In the genomic region with DNA sequence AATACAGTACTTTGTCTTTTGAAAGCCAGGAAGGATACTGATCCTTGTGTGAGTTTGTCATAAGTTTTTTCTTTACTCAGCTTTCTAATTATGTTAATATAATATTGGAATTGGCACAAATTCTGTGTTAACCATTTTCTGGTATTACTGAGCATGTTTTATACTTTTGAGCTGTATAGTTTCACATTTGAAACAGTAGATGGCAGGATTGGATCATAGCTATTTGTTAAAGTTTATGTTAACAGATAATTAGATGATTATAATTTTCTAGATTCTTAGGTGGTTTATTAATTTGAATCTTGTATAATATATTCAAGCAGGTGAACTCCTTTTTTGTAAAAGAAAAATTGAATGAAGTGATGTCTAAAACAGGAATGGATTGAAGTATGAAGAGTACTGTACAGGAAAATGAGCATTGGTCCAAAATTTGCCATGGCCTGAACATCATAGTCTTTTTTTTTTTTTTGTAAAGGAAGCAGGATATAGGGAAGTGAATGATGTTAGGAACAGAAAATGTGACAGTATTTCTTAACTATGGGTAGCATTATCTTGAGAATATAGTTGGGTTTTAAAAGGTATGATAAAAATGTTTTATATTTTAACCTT, we compare ENCODE assay signal across 11 cellular contexts.
DNase-seq lines count a peak whose midpoint lies in the region; ATAC-seq and TF ChIP-seq lines count a peak whose summit lies in the region.
"Had no signal": no experiment of that assay in that cellular context is flagged by ENCODE, and none has a peak within 500 bp of the region (broad histone marks: within the 10 kb centered on the region; RNA-seq: fewer than 3 reads in every experiment).

No MANE protein-coding gene starts in this region.

- ATAC-seq in HG03432 (IDR thresholded peaks at IDR 0.05; ENCODE audit: unreplicated experiment): no peak
- ATAC-seq in activated naive CD4-positive, alpha-beta T cell treated with anti-CD3 and anti-CD28 coated beads, Interleukin-2, amount 50 U/mL, for 72 hours: no peak
- ATAC-seq: esophagus mucosa had no signal

- H3K27me3 ChIP-seq in mammary epithelial cell (ENCODE audit: insufficient read depth, low read length) (peaks cover 4% of the 10 kb centered on the region), neural cell (ENCODE audit: insufficient read depth, low read depth, low read length) (no peaks in the 10 kb centered on the region)

- TF ChIP-seq RAD21 in neural cell (conservative IDR thresholded peaks at IDR 0.05): peak; percentile 63

- dilution Hi-C loops in mammary epithelial cell (cut with HindIII; ENCODE audit: low sequenced_read_pairs): no loop called here

- H3K36me3 ChIP-seq in mammary epithelial cell (ENCODE audit: insufficient read depth, low read length): no peaks in the 10 kb centered on the region
- no peaks in the 10 kb centered on the region for H3K36me3 ChIP-seq in neural cell (ENCODE audit: insufficient read depth, low read length)

- H2AFZ ChIP-seq in mammary epithelial cell (ENCODE audit: low read depth, low read length) (no peak overlapping the region), neural cell (ENCODE audit: low read depth, low read length) (no peak overlapping the region)

- in situ Hi-C loops in mammary epithelial cell (cut with MboI; ENCODE audit: low sequenced_read_pairs in 2 of 2): loop anchor here (5.0 kb wide), 1 partner anchor 117 kb away; no protein-coding TSS in a partner anchor

- CTCF ChIA-PET in mammary epithelial cell (lab: Charles Lee; ENCODE audit: low non-redundant PET): interaction anchor here (0.6 to 1.5 kb wide), 2 partner anchors 101 to 118 kb away, joined by 3 to 49 read pairs; no protein-coding TSS in a partner anchor

- H3K9me3 Mint-ChIP-seq in activated naive CD4-positive, alpha-beta T cell treated with anti-CD3 and anti-CD28 coated beads, Interleukin-2, amount 50 U/mL, for 72 hours: no peaks in the 10 kb centered on the region
- H3K9me3 Mint-ChIP-seq: T-helper 1 cell treated with Interleukin-12 subunit alpha and Interleukin-12 subunit beta and Interleukin-4 antibody, amounts not matched to agents 30 μg/mL and 1 μg/mL, for 36 hours had no signal

- H3K4me2 ChIP-seq in mammary epithelial cell (ENCODE audit: insufficient read depth, low read depth, low read length) (no peak overlapping the region), neural cell (ENCODE audit: low read length) (no peak overlapping the region)

- no peaks in the 10 kb centered on the region for H3K9me2 ChIP-seq in neural cell (ENCODE audit: insufficient read depth, low read length)

- DNase-seq in DMS 273 (lab: John Stamatoyannopoulos, UW; ENCODE audit: unreplicated experiment): peak; percentile 4
- DNase-seq in DMS 273 treated with DMSO at 0.1 percent for 48 hours (lab: John Stamatoyannopoulos, UW): no peak
- DNase-seq in LNCaP clone FGC (ENCODE audit: low read depth): no peak
- no peak for DNase-seq in mammary epithelial cell
- DNase-seq in stimulated activated CD4-positive, alpha-beta T cell treated with anti-CD3 and anti-CD28 coated beads, Interleukin-12 subunit alpha, Interleukin-12 subunit beta, amount 100 ng/mL, for 4 hours: no peak
- no peak for DNase-seq in activated naive CD4-positive, alpha-beta T cell treated with anti-CD3 and anti-CD28 coated beads, Interleukin-2, amount 50 U/mL, for 72 hours (ENCODE audit: low spot score in 2 of 2)
- DNase-seq: 8988T had no signal

- no peaks in the 10 kb centered on the region for H3F3A ChIP-seq in neural cell (ENCODE audit: insufficient read depth, low read length, poor library complexity, severe bottlenecking)

- H3K9ac ChIP-seq in mammary epithelial cell (ENCODE audit: insufficient read depth, low read length) (no peak overlapping the region), neural cell (ENCODE audit: low read length) (no peak overlapping the region)

- H3K9me3 ChIP-seq in mammary epithelial cell (replicated peaks; ENCODE audit: insufficient read depth, low read length) (no peaks in the 10 kb centered on the region), neural cell (ENCODE audit: low read length) (no peaks in the 10 kb centered on the region)

- H3K4me3 ChIP-seq in LNCaP clone FGC (ENCODE audit: low read depth, low read length) (no peak overlapping the region), mammary epithelial cell (replicated peaks in 1 of 3; ENCODE audit: insufficient read depth in 1 of 3, low read depth in 2 of 3, low read length in 3 of 3) (no peak overlapping the region), neural cell (ENCODE audit: low read length) (no peak overlapping the region)

- peaks cover 0 to 9% of the 10 kb centered on the region in 2 donors for H3K36me3 Mint-ChIP-seq in activated naive CD4-positive, alpha-beta T cell treated with anti-CD3 and anti-CD28 coated beads, Interleukin-2, amount 50 U/mL, for 72 hours

- H4K20me1 ChIP-seq in mammary epithelial cell (ENCODE audit: insufficient read depth, low read length): no peaks in the 10 kb centered on the region
- H4K20me1 ChIP-seq in neural cell (ENCODE audit: insufficient read depth): no peaks in the 10 kb centered on the region

- no peak for TF ChIP-seq EP300 in neural cell (conservative IDR thresholded peaks at IDR 0.05; ENCODE audit: poor library complexity, severe bottlenecking)

- H3K27ac ChIP-seq in mammary epithelial cell (ENCODE audit: insufficient read depth, low read depth, low read length) (no peak overlapping the region), neural cell (ENCODE audit: low read length) (no peak overlapping the region)

- H3K27ac Mint-ChIP-seq in activated naive CD4-positive, alpha-beta T cell treated with anti-CD3 and anti-CD28 coated beads, Interleukin-2, amount 50 U/mL, for 72 hours: no peak overlapping the region
- H3K27ac Mint-ChIP-seq: T-helper 1 cell treated with Interleukin-12 subunit alpha and Interleukin-12 subunit beta and Interleukin-4 antibody, amounts not matched to agents 30 μg/mL and 1 μg/mL, for 36 hours had no signal

- H3K4me1 ChIP-seq in mammary epithelial cell (ENCODE audit: insufficient read depth, low read length): no peaks in the 10 kb centered on the region

- intact Hi-C loops in mammary epithelial cell (cut with micrococcal nuclease): loop anchor here (1.0 to 5.0 kb wide), 4 partner anchors 117 to 417 kb away; no protein-coding TSS in a partner anchor

- peak; percentile 57 for TF ChIP-seq CTCF in LNCaP clone FGC (IDR thresholded peaks at IDR 0.05; ENCODE audit: control insufficient read depth, extremely low read depth, insufficient read depth)
- TF ChIP-seq CTCF in mammary epithelial cell (conservative IDR thresholded peaks at IDR 0.05 in 1 of 2, IDR thresholded peaks at IDR 0.05 in 1 of 2; ENCODE audit: extremely low read depth in 1 of 2, insufficient read depth in 1 of 2, low read depth in 1 of 2, low read length in 2 of 2): peak; percentile 35 to 63
- peak; percentile 58 for TF ChIP-seq CTCF in neural cell (IDR thresholded peaks at IDR 0.05; ENCODE audit: poor library complexity, severe bottlenecking)

- BruUV-seq in mammary epithelial cell (replicated peaks; lab: Mats Ljungman, UMichigan): no TSS peak

- no peaks in the 10 kb centered on the region for H3K79me2 ChIP-seq in mammary epithelial cell (ENCODE audit: insufficient read depth, low read length)
- H3K79me2 ChIP-seq in neural cell (replicated peaks; ENCODE audit: insufficient read depth, low read length): no peaks in the 10 kb centered on the region

TF ChIP-seq in neural cell, 6 proteins besides CTCF, POLR2A, EP300 and RAD21:
- TF ChIP-seq EZH2 (IDR thresholded peaks at IDR 0.05; ENCODE audit: borderline replicate concordance, insufficient read depth, low read length, poor library complexity, severe bottlenecking) (no peak), MXI1 (conservative IDR thresholded peaks at IDR 0.05; ENCODE audit: poor library complexity, severe bottlenecking) (no peak), POLR2AphosphoS5 (IDR thresholded peaks at IDR 0.05) (no peak), SMC3 (conservative IDR thresholded peaks at IDR 0.05; ENCODE audit: poor library complexity) (no peak), TAF1 (IDR thresholded peaks at IDR 0.05; ENCODE audit: low read depth) (no peak)
- TF ChIP-seq, protein P1, sequence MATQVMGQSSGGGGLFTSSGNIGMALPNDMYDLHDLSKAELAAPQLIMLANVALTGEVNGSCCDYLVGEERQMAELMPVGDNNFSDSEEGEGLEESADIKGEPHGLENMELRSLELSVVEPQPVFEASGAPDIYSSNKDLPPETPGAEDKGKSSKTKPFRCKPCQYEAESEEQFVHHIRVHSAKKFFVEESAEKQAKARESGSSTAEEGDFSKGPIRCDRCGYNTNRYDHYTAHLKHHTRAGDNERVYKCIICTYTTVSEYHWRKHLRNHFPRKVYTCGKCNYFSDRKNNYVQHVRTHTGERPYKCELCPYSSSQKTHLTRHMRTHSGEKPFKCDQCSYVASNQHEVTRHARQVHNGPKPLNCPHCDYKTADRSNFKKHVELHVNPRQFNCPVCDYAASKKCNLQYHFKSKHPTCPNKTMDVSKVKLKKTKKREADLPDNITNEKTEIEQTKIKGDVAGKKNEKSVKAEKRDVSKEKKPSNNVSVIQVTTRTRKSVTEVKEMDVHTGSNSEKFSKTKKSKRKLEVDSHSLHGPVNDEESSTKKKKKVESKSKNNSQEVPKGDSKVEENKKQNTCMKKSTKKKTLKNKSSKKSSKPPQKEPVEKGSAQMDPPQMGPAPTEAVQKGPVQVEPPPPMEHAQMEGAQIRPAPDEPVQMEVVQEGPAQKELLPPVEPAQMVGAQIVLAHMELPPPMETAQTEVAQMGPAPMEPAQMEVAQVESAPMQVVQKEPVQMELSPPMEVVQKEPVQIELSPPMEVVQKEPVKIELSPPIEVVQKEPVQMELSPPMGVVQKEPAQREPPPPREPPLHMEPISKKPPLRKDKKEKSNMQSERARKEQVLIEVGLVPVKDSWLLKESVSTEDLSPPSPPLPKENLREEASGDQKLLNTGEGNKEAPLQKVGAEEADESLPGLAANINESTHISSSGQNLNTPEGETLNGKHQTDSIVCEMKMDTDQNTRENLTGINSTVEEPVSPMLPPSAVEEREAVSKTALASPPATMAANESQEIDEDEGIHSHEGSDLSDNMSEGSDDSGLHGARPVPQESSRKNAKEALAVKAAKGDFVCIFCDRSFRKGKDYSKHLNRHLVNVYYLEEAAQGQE (IDR thresholded peaks at IDR 0.05; ENCODE audit: borderline replicate concordance): no peak
